In genomic region chr14:31038521-31039166, GRCh38 we compare ENCODE assay signal across 20 cellular contexts. TPM values are rescaled to one million over a fixed set of nuclear protein-coding genes. Genes with fewer than 3 reads are reported as not detected.
DNase-seq lines count a peak whose midpoint lies in the region; ATAC-seq and TF ChIP-seq lines count a peak whose summit lies in the region.
"Had no signal": no experiment of that assay in that cellular context is flagged by ENCODE, and none has a peak within 500 bp of the region (broad histone marks: within the 10 kb centered on the region; RNA-seq: fewer than 3 reads in every experiment).

No MANE protein-coding gene starts in this region.

- H3K4me3 ChIP-seq in GM23338 (no peak overlapping the region), NB4 (ENCODE audit: low read depth, low read length) (no peak overlapping the region), endodermal cell (ENCODE audit: low read length) (no peak overlapping the region), mesendoderm (ENCODE audit: low read length) (no peak overlapping the region)
- H3K4me3 ChIP-seq: lower lobe of right lung, PC-9, sigmoid colon, tibial nerve had no signal

- WGBS in endodermal cell (ENCODE audit: insufficient coverage in 1 of 2, insufficient read length in 1 of 2), 2 experiments = 51 to 67% methylated on average over 1 to 2 of the region's 3 CpGs
- WGBS in mesendoderm (ENCODE audit: extremely low coverage, insufficient coverage, low lambda C conversion rate) = no CpG with 5 or more reads among the region's 3 CpGs

- H3K4me2 ChIP-seq in GM23338 = no peak overlapping the region
- no peak overlapping the region for H3K4me2 ChIP-seq in mesendoderm (ENCODE audit: low read length)
- H3K4me2 ChIP-seq: PC-9 had no signal

- H3K23ac ChIP-seq in mesendoderm (ENCODE audit: low read length) = no peak overlapping the region

- H3K36me3 Mint-ChIP-seq in GM23338 (ENCODE audit: low read depth) = no peaks in the 10 kb centered on the region; the same call in 2 of the 3 replicates
- peaks cover 2% of the 10 kb centered on the region for H3K36me3 Mint-ChIP-seq in endodermal cell (ENCODE audit: low read depth)
- H3K36me3 Mint-ChIP-seq: stimulated activated effector memory CD8-positive, alpha-beta T cell treated with anti-CD3 and anti-CD28 coated beads, Interleukin-12 subunit alpha, Interleukin-12 subunit beta, amount 100 ng/mL, for 72 hours had no signal

- H2AK5ac ChIP-seq in mesendoderm (ENCODE audit: low read length) = no peak overlapping the region

- peaks cover 17% of the 10 kb centered on the region for H3K4me1 ChIP-seq in GM23338 (ENCODE audit: insufficient read depth)
- peaks cover 9% of the 10 kb centered on the region for H3K4me1 ChIP-seq in endodermal cell (ENCODE audit: control insufficient read depth, insufficient read depth, low read length)
- peaks cover 2% of the 10 kb centered on the region for H3K4me1 ChIP-seq in mesendoderm (ENCODE audit: control insufficient read depth, low read depth, low read length)
- H3K4me1 ChIP-seq: tibial nerve had no signal

- H3K27ac Mint-ChIP-seq in GM23338 (no peak overlapping the region), endodermal cell (peak overlapping the region; percentile 26)
- H3K27ac Mint-ChIP-seq: activated CD4-positive, alpha-beta T cell treated with anti-CD3 and anti-CD28 coated beads for 36 hours; activated naive CD8-positive, alpha-beta T cell; nephron progenitor cell; stimulated activated effector memory CD8-positive, alpha-beta T cell treated with anti-CD3 and anti-CD28 coated beads, Interleukin-12 subunit alpha, Interleukin-12 subunit beta, amount 100 ng/mL, for 72 hours; T-cell had no signal

- TF ChIP-seq POLR2A in NB4 (IDR thresholded peaks at IDR 0.05; ENCODE audit: extremely low read depth, insufficient read length) = no peak

- peak; percentile 45; the same call in 2 of the 3 replicates for ATAC-seq in GM23338
- no peak for ATAC-seq in HG02884 (IDR thresholded peaks at IDR 0.05; ENCODE audit: unreplicated experiment)
- ATAC-seq: activated CD4-positive, alpha-beta T cell treated with anti-CD3 and anti-CD28 coated beads for 36 hours; stimulated activated effector memory CD8-positive, alpha-beta T cell treated with anti-CD3 and anti-CD28 coated beads, Interleukin-12 subunit alpha, Interleukin-12 subunit beta, amount 100 ng/mL, for 72 hours; T-cell had no signal

- no peak overlapping the region for H2BK15ac ChIP-seq in mesendoderm (replicated peaks; ENCODE audit: low read depth)

- H2BK120ac ChIP-seq in mesendoderm (ENCODE audit: low read depth, low read length) = no peak overlapping the region

- DNase-seq in GM23338 (ENCODE audit: low spot score) (no peak), NB4 (ENCODE audit: low read depth) (peak; percentile 23), endodermal cell (peak; percentile 55), mesendoderm (peak; percentile 84), NCI-H2107 (lab: John Stamatoyannopoulos, UW) (no peak), SKM-1 treated with dmso at 0.1 percent for 144 hours (lab: John Stamatoyannopoulos, UW; ENCODE audit: unreplicated experiment) (no peak)
- DNase-seq: activated CD4-positive, alpha-beta T cell treated with anti-CD3 and anti-CD28 coated beads for 36 hours; activated T-cell treated with anti-CD3 and anti-CD28 coated beads, Interleukin-2, amount 50 U/mL, for 1 hour; hypothalamus; lower lobe of right lung; NCI-H1105; nephron progenitor cell; PC-9; sigmoid colon; T-cell had no signal

- peak overlapping the region; percentile 35 for H3K27ac ChIP-seq in GM23338 (ENCODE audit: low read depth)
- H3K27ac ChIP-seq in endodermal cell (ENCODE audit: low read depth, low read length) = no peak overlapping the region
- H3K27ac ChIP-seq in mesendoderm (ENCODE audit: low read depth, low read length) = peak overlapping the region; percentile 18
- H3K27ac ChIP-seq: epithelial cell of prostate, lower lobe of right lung, PC-9, tibial nerve had no signal

- no peaks in the 10 kb centered on the region for H3F3A ChIP-seq in GM23338 (replicated peaks; ENCODE audit: low read depth)

- TF ChIP-seq CTCF in GM23338 (conservative IDR thresholded peaks at IDR 0.05; ENCODE audit: low read depth in 2 of 2) = no peak
- no peak for TF ChIP-seq CTCF in NB4 (IDR thresholded peaks at IDR 0.05; ENCODE audit: low read depth, low read length)
- no peak for TF ChIP-seq CTCF in endodermal cell (conservative IDR thresholded peaks at IDR 0.05)

- H3K4ac ChIP-seq in mesendoderm (ENCODE audit: low read depth, low read length) = peak overlapping the region; percentile 31

- H3K4me1 Mint-ChIP-seq in GM23338 = peaks cover 25% of the 10 kb centered on the region
- H3K4me1 Mint-ChIP-seq in endodermal cell = peaks cover 24% of the 10 kb centered on the region
- H3K4me1 Mint-ChIP-seq: nephron progenitor cell; stimulated activated effector memory CD8-positive, alpha-beta T cell treated with anti-CD3 and anti-CD28 coated beads, Interleukin-12 subunit alpha, Interleukin-12 subunit beta, amount 100 ng/mL, for 72 hours; T-cell had no signal

- H4K5ac ChIP-seq in mesendoderm (ENCODE audit: low read length) = no peak overlapping the region

- H3K9me3 Mint-ChIP-seq in GM23338 = no peaks in the 10 kb centered on the region
- no peaks in the 10 kb centered on the region for H3K9me3 Mint-ChIP-seq in endodermal cell
- H3K9me3 Mint-ChIP-seq: nephron progenitor cell; stimulated activated effector memory CD8-positive, alpha-beta T cell treated with anti-CD3 and anti-CD28 coated beads, Interleukin-12 subunit alpha, Interleukin-12 subunit beta, amount 100 ng/mL, for 72 hours; T-cell had no signal

- no peaks in the 10 kb centered on the region for H3K36me3 ChIP-seq in GM23338 (ENCODE audit: insufficient read depth)
- H3K36me3 ChIP-seq in endodermal cell (ENCODE audit: control insufficient read depth, insufficient read depth, low read length) = no peaks in the 10 kb centered on the region
- no peaks in the 10 kb centered on the region for H3K36me3 ChIP-seq in mesendoderm (ENCODE audit: control insufficient read depth, insufficient read depth, low read length)
- H3K36me3 ChIP-seq: lower lobe of right lung, sigmoid colon had no signal

- H3K27me3 ChIP-seq in GM23338 (ENCODE audit: insufficient read depth) = no peaks in the 10 kb centered on the region
- no peaks in the 10 kb centered on the region for H3K27me3 ChIP-seq in endodermal cell (ENCODE audit: control insufficient read depth, insufficient read depth, low read length, poor library complexity, severe bottlenecking)
- no peaks in the 10 kb centered on the region for H3K27me3 ChIP-seq in mesendoderm (ENCODE audit: insufficient read depth, low read length, poor library complexity)
- H3K27me3 ChIP-seq: sigmoid colon, tibial nerve had no signal

- H3K9me2 ChIP-seq in GM23338 (ENCODE audit: insufficient read depth) = no peaks in the 10 kb centered on the region

- no peaks in the 10 kb centered on the region for H3K79me1 ChIP-seq in mesendoderm (ENCODE audit: low read length)

- H3K4me3 Mint-ChIP-seq in GM23338 (no peak overlapping the region), endodermal cell (no peak overlapping the region)
- H3K4me3 Mint-ChIP-seq: activated CD4-positive, alpha-beta T cell treated with anti-CD3 and anti-CD28 coated beads for 36 hours; activated naive CD8-positive, alpha-beta T cell; nephron progenitor cell; stimulated activated effector memory CD8-positive, alpha-beta T cell treated with anti-CD3 and anti-CD28 coated beads, Interleukin-12 subunit alpha, Interleukin-12 subunit beta, amount 100 ng/mL, for 72 hours; T-cell had no signal

- no peak overlapping the region for H3K56ac ChIP-seq in mesendoderm (ENCODE audit: low read length)

- no peaks in the 10 kb centered on the region for H4K20me1 ChIP-seq in GM23338 (replicated peaks; ENCODE audit: insufficient read depth)

- no peak overlapping the region for H2BK5ac ChIP-seq in mesendoderm (ENCODE audit: low read length)

- no peak overlapping the region for H4K8ac ChIP-seq in mesendoderm (ENCODE audit: low read depth, low read length)

- H3K18ac ChIP-seq in mesendoderm (ENCODE audit: low read length) = no peak overlapping the region

- H3K27me3 Mint-ChIP-seq in GM23338 (ENCODE audit: insufficient read depth, low read depth, poor library complexity) = peaks cover 2% of the 10 kb centered on the region
- no peaks in the 10 kb centered on the region for H3K27me3 Mint-ChIP-seq in endodermal cell (ENCODE audit: insufficient read depth)
- H3K27me3 Mint-ChIP-seq: activated CD4-positive, alpha-beta T cell treated with anti-CD3 and anti-CD28 coated beads for 36 hours; activated naive CD8-positive, alpha-beta T cell; T-cell had no signal

- H3K9ac ChIP-seq in endodermal cell (ENCODE audit: extremely low read depth, low read length, poor library complexity, severe bottlenecking) (no peak overlapping the region), mesendoderm (ENCODE audit: low read length) (no peak overlapping the region)

- no peak overlapping the region for H2AFZ ChIP-seq in GM23338
- H2AFZ ChIP-seq: PC-9 had no signal

- no peaks in the 10 kb centered on the region; the same call in 1 of the 2 replicates for H3K79me2 ChIP-seq in GM23338 (replicated peaks; ENCODE audit: insufficient read depth)
- no peaks in the 10 kb centered on the region for H3K79me2 ChIP-seq in mesendoderm (ENCODE audit: control insufficient read depth, insufficient read depth, low read length)

- peaks cover 8% of the 10 kb centered on the region for H3K9me3 ChIP-seq in endodermal cell (ENCODE audit: control insufficient read depth, low read length)
- H3K9me3 ChIP-seq: lower lobe of right lung, sigmoid colon, tibial nerve had no signal

TF ChIP-seq in GM23338, 12 proteins besides CTCF, POLR2A, EP300 and RAD21 (continues in another document):
- TF ChIP-seq ZNF114 (CRISPR knock-in tag; IDR thresholded peaks at IDR 0.05) = no peak
- no peak for TF ChIP-seq CREB1 (CRISPR knock-in tag; IDR thresholded peaks at IDR 0.05; ENCODE audit: low read depth)
- no peak for TF ChIP-seq EZH2phosphoT487 (IDR thresholded peaks at IDR 0.05; ENCODE audit: unreplicated experiment)

RNA-seq across cellular contexts. Expression of gene STRN3, which starts 12.5 kb away (rescaled TPM):
- 39.0 and 40.6 TPM in 2 replicates for total RNA-seq in GM23338 (2014; rRNA removed; shearing (Covaris generic))
- polyA plus RNA-seq in GM23338 (2016; fragmentation: Nextera tagmentation; extraction: Ambion mirVana) = 28.3 and 35.0 TPM in 2 replicates
- 10 to 100 TPM; 56.5 to 58.9 TPM for total RNA-seq in endodermal cell
- 39.3 TPM for polyA plus RNA-seq in endodermal cell (2013, experiment 1 of 2)
- 36.0 TPM for polyA plus RNA-seq in endodermal cell (2013, experiment 2 of 2)
- polyA plus RNA-seq in mesendoderm (2013, experiment 1 of 2) = 31.7 TPM
- polyA plus RNA-seq in mesendoderm (2013, experiment 2 of 2) = 30.9 TPM

RNA-seq across cellular contexts. Expression of gene AP4S1, which starts 13.2 kb away (rescaled TPM):
- total RNA-seq in GM23338 (2014; rRNA removed; shearing (Covaris generic)) = 13.4 and 25.9 TPM in 2 replicates
- 13.3 and 15.7 TPM in 2 replicates for polyA plus RNA-seq in GM23338 (2016; fragmentation: Nextera tagmentation; extraction: Ambion mirVana)
- total RNA-seq in endodermal cell = 10 to 100 TPM in 1 of 2 donors, 1 to 10 TPM in 1; 7.6 to 11.1 TPM
- polyA plus RNA-seq in endodermal cell (2013, experiment 1 of 2) = 4.0 TPM
- polyA plus RNA-seq in endodermal cell (2013, experiment 2 of 2) = 5.1 TPM
- 10.3 TPM for polyA plus RNA-seq in mesendoderm (2013, experiment 1 of 2)
- polyA plus RNA-seq in mesendoderm (2013, experiment 2 of 2) = 9.5 TPM

Comparison
In these comparisons a context has a peak if more than half of its experiments do, and no peak if none do; other contexts are left out.
1. DNase-seq: peak in NB4 (single experiment), endodermal cell (single experiment) and mesendoderm (single experiment); none in GM23338 (single experiment), NCI-H2107 (single experiment) and SKM-1 treated with dmso at 0.1 percent for 144 hours (single experiment).